Comparison of ENCODE assay signal across 37 cellular contexts in genomic region chr12:120932956-120933526, GRCh38. TPM values are rescaled to one million over a fixed set of nuclear protein-coding genes. Genes with fewer than 3 reads are reported as not detected.
"Had no signal": no experiment of that assay in that cellular context is flagged by ENCODE, and none has a peak within 500 bp of the region (broad histone marks: within the 10 kb centered on the region; RNA-seq: fewer than 3 reads in every experiment).

No MANE protein-coding gene starts in this region.

- H3K27me3 ChIP-seq: ascending aorta, neutrophil had no signal

- H3K27ac ChIP-seq: ascending aorta, gastroesophageal sphincter, heart left ventricle, lower lobe of right lung, neutrophil, suprapubic skin, tibial artery, WERI-Rb-1 had no signal

- H3K4me3 ChIP-seq: ascending aorta, gastroesophageal sphincter, heart left ventricle, lower lobe of right lung, smooth muscle cell, suprapubic skin, tibial artery had no signal

- DNase-seq: activated CD4-positive, alpha-beta T cell treated with anti-CD3 and anti-CD28 coated beads for 48 hours; activated CD4-positive, alpha-beta T cell treated with anti-CD3 and anti-CD28 coated beads, Interleukin-2, amount 50 U/mL, for 48 hours; activated CD8-positive, alpha-beta memory T cell treated with anti-CD3 and anti-CD28 coated beads, Interleukin-2, amount 50 U/mL, for 4 hours; activated gamma-delta T cell; activated naive CD4-positive, alpha-beta T cell treated with anti-CD3 and anti-CD28 coated beads, Interleukin-2, amount 10 ng/mL, durations not matched to agents 7 days and 5 days; activated naive CD8-positive, alpha-beta T cell treated with anti-CD3 and anti-CD28 coated beads, Interleukin-2, amount 10 ng/mL, durations not matched to agents 7 days and 5 days; activated T-cell treated with anti-CD3 and anti-CD28 coated beads, Interleukin-2, amount 50 U/mL, for 1 hour; cortex of kidney; hypothalamus; immature natural killer cell; kidney; lower lobe of right lung; mesenchymal stem cell; stimulated activated CD4-positive, alpha-beta T cell treated with anti-CD3 and anti-CD28 coated beads, Interleukin-15, amount 100 ng/mL, for 24 hours; stimulated activated CD4-positive, alpha-beta T cell treated with anti-CD3 and anti-CD28 coated beads, Interleukin-2, amount 100 ng/mL, for 24 hours; stimulated activated naive CD4-positive, alpha-beta T cell; SW 1271; T-helper 9 cell; tibial artery; WERI-Rb-1 had no signal

- ATAC-seq: activated CD4-positive, CD25-positive, alpha-beta regulatory T cell treated with anti-CD3 and anti-CD28 coated beads, Interleukin-2, amount 50 U/mL, for 24 hours; gastroesophageal sphincter; lower lobe of right lung; sciatic nerve had no signal

- H3K9me3 ChIP-seq: ascending aorta, gastroesophageal sphincter, heart left ventricle, lower lobe of right lung, neutrophil, suprapubic skin, tibial artery had no signal

- H3K36me3 ChIP-seq: ascending aorta, gastroesophageal sphincter, heart left ventricle, lower lobe of right lung, neutrophil, suprapubic skin, tibial artery, WERI-Rb-1 had no signal

- H3K4me1 ChIP-seq: ascending aorta, gastroesophageal sphincter, lower lobe of right lung, tibial artery had no signal

- H3K4me2 ChIP-seq: smooth muscle cell had no signal

RNA-seq across cellular contexts. Expression of gene HNF1A, which starts 45.3 kb away (rescaled TPM):
- total RNA-seq: activated CD8-positive, alpha-beta memory T cell treated with anti-CD3 and anti-CD28 coated beads for 36 hours; activated naive CD8-positive, alpha-beta T cell treated with anti-CD3 and anti-CD28 coated beads, Interleukin-2, amount 10 ng/mL, durations not matched to agents 7 days and 5 days; ascending aorta; cardiac septum; cerebellum; endothelial cell of umbilical vein; fibroblast of lung; fibroblast of villous mesenchyme; heart left ventricle; mononuclear cell; osteocyte; sciatic nerve; ureter had no signal
